23 cellular contexts compared by ENCODE assay signal in genomic region chr1:245939756-245940345, GRCh38.
"Had no signal": no experiment of that assay in that cellular context is flagged by ENCODE, and none has a peak within 500 bp of the region (broad histone marks: within the 10 kb centered on the region; RNA-seq: fewer than 3 reads in every experiment).

No MANE protein-coding gene starts in this region.

- H3K9me3 ChIP-seq: neutrophil, psoas muscle, thyroid gland had no signal

- H3K36me3 Mint-ChIP-seq: mesothelial cell of epicardium had no signal

- H3K36me3 ChIP-seq: heart left ventricle, left lung, lower lobe of right lung, neutrophil, suprapubic skin, thyroid gland had no signal

- H3K27ac Mint-ChIP-seq: memory B cell, mesothelial cell of epicardium, type B pancreatic cell had no signal

- H3K4me3 Mint-ChIP-seq: memory B cell, mesothelial cell of epicardium, nephron, type B pancreatic cell had no signal

- H3K27me3 ChIP-seq: heart left ventricle, left lung, neutrophil, suprapubic skin, thyroid gland had no signal

- H3K27me3 Mint-ChIP-seq: memory B cell had no signal

- H3K27ac ChIP-seq: heart left ventricle, left lung, lower lobe of right lung, neutrophil, psoas muscle, skin epidermis, suprapubic skin, thyroid gland had no signal

- ATAC-seq: esophagus mucosa, heart left ventricle, left lung, lower lobe of right lung, psoas muscle, sciatic nerve had no signal

- H3K9me3 Mint-ChIP-seq: type B pancreatic cell had no signal

- H3K4me1 ChIP-seq: heart left ventricle, left lung, lower lobe of right lung, psoas muscle, suprapubic skin, thyroid gland had no signal

- FAIRE-seq: endometrium, frontal cortex, islet of Langerhans, urothelium cell line had no signal

- DNase-seq: effector memory CD4-positive, alpha-beta T cell; heart left ventricle; hypothalamus; left lung; lower lobe of right lung; psoas muscle; retina; stimulated activated CD4-positive, alpha-beta T cell treated with anti-CD3 and anti-CD28 coated beads, Interleukin-2, amount 100 ng/mL, for 24 hours; stimulated activated naive CD4-positive, alpha-beta T cell treated with Interleukin-2 at 50 U/mL for 16 hours; thyroid gland had no signal

- H3K4me3 ChIP-seq: heart left ventricle, left lung, lower lobe of right lung, psoas muscle, skin epidermis, suprapubic skin, thyroid gland had no signal
